ENCODE assay signal across 15 cellular contexts in genomic region chr1:111082421-111083192, GRCh38. TPM values are rescaled to one million over a fixed set of nuclear protein-coding genes. Genes with fewer than 3 reads are reported as not detected.
DNase-seq lines count a peak whose midpoint lies in the region; ATAC-seq and TF ChIP-seq lines count a peak whose summit lies in the region.
"Had no signal": no experiment of that assay in that cellular context is flagged by ENCODE, and none has a peak within 500 bp of the region (broad histone marks: within the 10 kb centered on the region; RNA-seq: fewer than 3 reads in every experiment).

No MANE protein-coding gene starts in this region.

- no peak for TF ChIP-seq EP300 in transverse colon (IDR thresholded peaks at IDR 0.05; ENCODE audit: low read depth)

- no peaks in the 10 kb centered on the region for H3K9me3 ChIP-seq in transverse colon

- H3K4me1 Mint-ChIP-seq in stimulated activated naive B cell treated with anti-CD40 and anti-IgM and Interleukin-4, amounts not matched to agents 10 μg/mL and 1 μg/mL and 100 μg/mL, for 72 hours = peaks cover 19 to 33% of the 10 kb centered on the region in 2 donors
- H3K4me1 Mint-ChIP-seq: activated naive CD4-positive, alpha-beta T cell treated with anti-CD3 and anti-CD28 coated beads, Interleukin-2, amount 10 ng/mL, durations not matched to agents 7 days and 5 days; central memory CD8-positive, alpha-beta T cell had no signal

- peak; percentile 83 to 94 for ATAC-seq in stimulated activated naive B cell treated with anti-CD40 and anti-IgM and Interleukin-4, amounts not matched to agents 10 μg/mL and 1 μg/mL and 100 μg/mL, for 72 hours (replicated peaks)
- ATAC-seq: CD8-positive, alpha-beta T cell had no signal

- WGBS in transverse colon (ENCODE audit: low coverage in 1 of 2), 2 donors = 77 to 88% methylated on average over 2 of the region's 2 CpGs

- H3K4me1 ChIP-seq in transverse colon = no peaks in the 10 kb centered on the region

- DNase-seq in GM13976 (ENCODE audit: low spot score) (peak; percentile 5), amniotic stem cell (lab: John Stamatoyannopoulos, UW) (peak; percentile 8), fibroblast of mammary gland (ENCODE audit: low read depth) (peak; percentile 40), MV-4-11 (lab: John Stamatoyannopoulos, UW) (no peak), transverse colon (no peak), cardiac septum (ENCODE audit: low spot score) (no peak)
- DNase-seq in stimulated activated naive B cell treated with anti-CD40 and anti-IgM and Interleukin-4, amounts not matched to agents 10 μg/mL and 1 μg/mL and 100 μg/mL, for 72 hours = no peak
- DNase-seq: activated naive CD4-positive, alpha-beta T cell treated with anti-CD3 and anti-CD28 coated beads, Interleukin-2, amount 10 ng/mL, durations not matched to agents 7 days and 5 days; CD8-positive, alpha-beta T cell; head of caudate nucleus; NCI-H2107; NCI-H774; posterior cingulate gyrus had no signal

- H3K27me3 Mint-ChIP-seq in stimulated activated naive B cell treated with anti-CD40 and anti-IgM and Interleukin-4, amounts not matched to agents 10 μg/mL and 1 μg/mL and 100 μg/mL, for 72 hours = no peaks in the 10 kb centered on the region
- H3K27me3 Mint-ChIP-seq: activated naive CD4-positive, alpha-beta T cell treated with anti-CD3 and anti-CD28 coated beads, Interleukin-2, amount 10 ng/mL, durations not matched to agents 7 days and 5 days had no signal

- in situ Hi-C loops in GM13976 (cut with MboI; ENCODE audit: low sequenced_read_pairs, unreplicated experiment) (no loop called here), transverse colon (cut with MboI; ENCODE audit: low pct_ligation_motif_present in 1 of 4, low pct_unique_long_range_greater_than_20kb in 1 of 4, low sequenced_read_pairs in 3 of 4) (no loop called here)

- peak overlapping the region in 1 of 2 donors; percentile 18 for H3K4me3 Mint-ChIP-seq in stimulated activated naive B cell treated with anti-CD40 and anti-IgM and Interleukin-4, amounts not matched to agents 10 μg/mL and 1 μg/mL and 100 μg/mL, for 72 hours
- H3K4me3 Mint-ChIP-seq: activated naive CD4-positive, alpha-beta T cell treated with anti-CD3 and anti-CD28 coated beads, Interleukin-2, amount 10 ng/mL, durations not matched to agents 7 days and 5 days; CD8-positive, alpha-beta T cell; central memory CD8-positive, alpha-beta T cell; T-helper 1 cell treated with Interleukin-12 subunit alpha and Interleukin-12 subunit beta and Interleukin-4 antibody, amounts not matched to agents 30 μg/mL and 1 μg/mL, for 36 hours had no signal

- H3K4me3 ChIP-seq in fibroblast of mammary gland (ENCODE audit: control insufficient read depth, low read depth, low read length) (no peak overlapping the region), transverse colon (no peak overlapping the region)

- H3K9me3 Mint-ChIP-seq in stimulated activated naive B cell treated with anti-CD40 and anti-IgM and Interleukin-4, amounts not matched to agents 10 μg/mL and 1 μg/mL and 100 μg/mL, for 72 hours = peaks cover 19 to 25% of the 10 kb centered on the region in 2 donors

- TF ChIP-seq POLR2A in transverse colon (IDR thresholded peaks at IDR 0.05) = no peak

- no peaks in the 10 kb centered on the region for H3K36me3 ChIP-seq in transverse colon

- H3K27me3 ChIP-seq in transverse colon = no peaks in the 10 kb centered on the region

- TF ChIP-seq CTCF in GM13976 (IDR thresholded peaks at IDR 0.05; ENCODE audit: borderline replicate concordance, control extremely low read depth, extremely low read depth, insufficient read depth, missing control alignments) (no peak), fibroblast of mammary gland (conservative IDR thresholded peaks at IDR 0.05; ENCODE audit: control insufficient read depth, insufficient read depth, low read depth, low read length) (no peak), transverse colon (IDR thresholded peaks at IDR 0.05) (no peak)

- intact Hi-C loops in transverse colon (cut with DNase I; ENCODE audit: low total_unique reads) = no loop called here
- intact Hi-C loops in cardiac septum (cut with DNase I) = no loop called here

- peak overlapping the region; percentile 7 for H3K27ac Mint-ChIP-seq in stimulated activated naive B cell treated with anti-CD40 and anti-IgM and Interleukin-4, amounts not matched to agents 10 μg/mL and 1 μg/mL and 100 μg/mL, for 72 hours
- H3K27ac Mint-ChIP-seq: activated naive CD4-positive, alpha-beta T cell treated with anti-CD3 and anti-CD28 coated beads, Interleukin-2, amount 10 ng/mL, durations not matched to agents 7 days and 5 days; CD8-positive, alpha-beta T cell; T-helper 1 cell treated with Interleukin-12 subunit alpha and Interleukin-12 subunit beta and Interleukin-4 antibody, amounts not matched to agents 30 μg/mL and 1 μg/mL, for 36 hours had no signal

- peaks cover 23 to 35% of the 10 kb centered on the region in 2 donors for H3K36me3 Mint-ChIP-seq in stimulated activated naive B cell treated with anti-CD40 and anti-IgM and Interleukin-4, amounts not matched to agents 10 μg/mL and 1 μg/mL and 100 μg/mL, for 72 hours
- H3K36me3 Mint-ChIP-seq: CD8-positive, alpha-beta T cell had no signal

- H3K27ac ChIP-seq in transverse colon = no peak overlapping the region

RNA-seq across cellular contexts. Expression of gene DRAM2, which starts 57.3 kb away (rescaled TPM):
- total RNA-seq in transverse colon (100 to 1,000 TPM in 1 of 4 donors, 10 to 100 TPM in 3; 36.2 to 116 (median 81.7) TPM), cardiac septum (26.1 TPM)

RNA-seq across cellular contexts. Expression of gene CEPT1, which starts 57.4 kb away (rescaled TPM):
- total RNA-seq in transverse colon = 10 to 100 TPM; 11.2 to 55.6 (median 26.9) TPM
- total RNA-seq in cardiac septum = 14.3 TPM

Comparison
In these comparisons a context has a peak if more than half of its experiments do, and no peak if none do; other contexts are left out.
1. DNase-seq: peak in GM13976 (single experiment), amniotic stem cell (single experiment) and fibroblast of mammary gland (single experiment); none in stimulated activated naive B cell treated with anti-CD40 and anti-IgM and Interleukin-4, amounts not matched to agents 10 μg/mL and 1 μg/mL and 100 μg/mL, for 72 hours (single experiment), MV-4-11 (single experiment), transverse colon (single experiment) and cardiac septum (single experiment).